ENCODE assay signal across 1 cellular context in genomic region chr5:142012792-142013388, GRCh38.
TF ChIP-seq lines count a peak whose summit lies in the region.

Gene GNPDA1, minus strand, starts transcription at chr5:142013027. Its CDS starts 992 bp downstream, at chr5:142012035.

TF ChIP-seq in HepG2, 621 proteins besides CTCF, POLR2A, EP300 and RAD21 (continued from another document):
- TF ChIP-seq TFE3 (CRISPR knock-in tag; IDR thresholded peaks at IDR 0.05) (peak; percentile 66), ZNF609 (CRISPR knock-in tag; IDR thresholded peaks at IDR 0.05; ENCODE audit: borderline replicate concordance) (no peak), RFX1 (IDR thresholded peaks at IDR 0.05) (no peak), GABPB1 (CRISPR knock-in tag; IDR thresholded peaks at IDR 0.05) (peak; percentile 68; the same call in 1 of the 2 replicates), RARG (CRISPR knock-in tag; IDR thresholded peaks at IDR 0.05; ENCODE audit: low read depth) (no peak), MED1 (CRISPR knock-in tag; IDR thresholded peaks at IDR 0.05) (0 out of 2 replicates have a peak, but pooled peaks have one; percentile 17), ZNF180 (CRISPR knock-in tag; IDR thresholded peaks at IDR 0.05; ENCODE audit: borderline replicate concordance, low read depth) (0 out of 2 replicates have a peak, but pooled peaks have one; percentile 59), ARNT2 (CRISPR knock-in tag; IDR thresholded peaks at IDR 0.05; ENCODE audit: low read depth) (peak; percentile 59; the same call in 1 of the 2 replicates), ZFP90 (CRISPR knock-in tag; IDR thresholded peaks at IDR 0.05; ENCODE audit: borderline replicate concordance) (peak; percentile 65; the same call in 1 of the 2 replicates), BRD4 (CRISPR knock-in tag; IDR thresholded peaks at IDR 0.05) (0 out of 2 replicates have a peak, but pooled peaks have one; percentile 56), RBFOX2 (IDR thresholded peaks at IDR 0.05; ENCODE audit: low read depth, low read length) (peak; percentile 81), MXI1 (IDR thresholded peaks at IDR 0.05; ENCODE audit: borderline replicate concordance, low read depth, low read length) (0 out of 3 replicates have a peak, but pooled peaks have one; percentile 39), SPEN (CRISPR knock-in tag; IDR thresholded peaks at IDR 0.05; ENCODE audit: low read depth) (peak; percentile 56), ZNF576 (CRISPR knock-in tag; IDR thresholded peaks at IDR 0.05) (no peak), HCFC1 (IDR thresholded peaks at IDR 0.05; ENCODE audit: low read depth, low read length) (no peak), SKI (IDR thresholded peaks at IDR 0.05; ENCODE audit: partially characterized antibody) (peak; percentile 52), ZNF724P (CRISPR knock-in tag; IDR thresholded peaks at IDR 0.05; ENCODE audit: borderline replicate concordance) (0 out of 2 replicates have a peak, but pooled peaks have one; percentile 39), NR2F2 (IDR thresholded peaks at IDR 0.05; ENCODE audit: borderline replicate concordance, low read depth) (peak; percentile 27; the same call in 1 of the 2 replicates), POLR2AphosphoS5 (IDR thresholded peaks at IDR 0.05; ENCODE audit: low read depth, low read length) (peak; percentile 78), MAX (IDR thresholded peaks at IDR 0.05) (peak; percentile 91), KDM5B (CRISPR knock-in tag; IDR thresholded peaks at IDR 0.05; ENCODE audit: borderline replicate concordance) (peak; percentile 62; the same call in 1 of the 2 replicates), BHLHE40 (IDR thresholded peaks at IDR 0.05; ENCODE audit: low read length) (peak; percentile 92), NR2C2 (CRISPR knock-in tag; IDR thresholded peaks at IDR 0.05; ENCODE audit: borderline replicate concordance) (0 out of 2 replicates have a peak, but pooled peaks have one; percentile 28), SIN3A (IDR thresholded peaks at IDR 0.05; ENCODE audit: borderline replicate concordance, low read depth, low read length) (peak; percentile 77; the same call in 1 of the 2 replicates), ZNF619 (CRISPR knock-in tag; IDR thresholded peaks at IDR 0.05) (0 out of 2 replicates have a peak, but pooled peaks have one; percentile 51), E2F1 (CRISPR knock-in tag; IDR thresholded peaks at IDR 0.05) (0 out of 2 replicates have a peak, but pooled peaks have one; percentile 21), IRX3 (CRISPR knock-in tag; IDR thresholded peaks at IDR 0.05; ENCODE audit: borderline replicate concordance, low read depth) (no peak), ZFY (CRISPR knock-in tag; IDR thresholded peaks at IDR 0.05) (peak; percentile 85), CBX5 (CRISPR knock-in tag; IDR thresholded peaks at IDR 0.05; ENCODE audit: borderline replicate concordance) (peak; percentile 33; the same call in 1 of the 2 replicates), ZNF652 (CRISPR knock-in tag; IDR thresholded peaks at IDR 0.05; ENCODE audit: borderline replicate concordance, low read depth) (no peak), ZBTB1 (CRISPR knock-in tag; IDR thresholded peaks at IDR 0.05; ENCODE audit: borderline replicate concordance) (no peak), ZNF780A (CRISPR knock-in tag; IDR thresholded peaks at IDR 0.05) (no peak), ATM (IDR thresholded peaks at IDR 0.05; ENCODE audit: borderline replicate concordance) (no peak), EEA1 (CRISPR knock-in tag; IDR thresholded peaks at IDR 0.05; ENCODE audit: borderline replicate concordance) (peak; percentile 20; the same call in 1 of the 2 replicates), TFDP1 (CRISPR knock-in tag; IDR thresholded peaks at IDR 0.05; ENCODE audit: borderline replicate concordance) (peak; percentile 54; the same call in 1 of the 2 replicates), PHF20 (CRISPR knock-in tag; IDR thresholded peaks at IDR 0.05) (peak; percentile 54), PRDM15 (CRISPR knock-in tag; IDR thresholded peaks at IDR 0.05) (peak; percentile 36; the same call in 1 of the 2 replicates), KLF13 (CRISPR knock-in tag; IDR thresholded peaks at IDR 0.05) (no peak), ZNF75D (CRISPR knock-in tag; IDR thresholded peaks at IDR 0.05; ENCODE audit: borderline replicate concordance) (no peak), ZNF446 (CRISPR knock-in tag; IDR thresholded peaks at IDR 0.05) (0 out of 2 replicates have a peak, but pooled peaks have one; percentile 54)
